ENCODE assay signal across 8 cellular contexts in genomic region chr16:15765880-15766279, GRCh38.
DNase-seq lines count a peak whose midpoint lies in the region; ATAC-seq and TF ChIP-seq lines count a peak whose summit lies in the region.

No MANE protein-coding gene starts in this region.

- no peak overlapping the region for H2AFZ ChIP-seq in Loucy (ENCODE audit: low read length)

- no peaks in the 10 kb centered on the region for H3K9me2 ChIP-seq in Loucy (replicated peaks; ENCODE audit: low read depth, low read length)

- DNase-seq in activated T-cell treated with anti-CD3 and anti-CD28 coated beads for 4 hours, result peak; percentile 3
- no peak for DNase-seq in activated T-cell treated with anti-CD3 and anti-CD28 coated beads, Interleukin-2, amount 50 U/mL, for 1 hour
- DNase-seq in SK-N-DZ (ENCODE audit: low spot score), result peak; percentile 74
- DNase-seq in dermis blood vessel endothelial cell, result peak; percentile 64
- DNase-seq in medulla oblongata (ENCODE audit: extremely low spot score), result peak; percentile 63
- DNase-seq in vagina (ENCODE audit: extremely low spot score in 2 of 2), result no peak

- H3K27ac ChIP-seq in vagina, result no peak overlapping the region

- H4K20me1 ChIP-seq in Loucy (ENCODE audit: insufficient read depth, low read length, poor library complexity, severe bottlenecking), result no peaks in the 10 kb centered on the region

- intact Hi-C loops in vagina (cut with DNase I), result no loop called here

- H3F3A ChIP-seq in Loucy (ENCODE audit: low read depth), result no peaks in the 10 kb centered on the region

- peak; percentile 76 for ATAC-seq in GM21737 (IDR thresholded peaks at IDR 0.05; ENCODE audit: unreplicated experiment)

- H3K4me1 ChIP-seq in Loucy (ENCODE audit: insufficient read depth, low read length, poor library complexity, severe bottlenecking) (peaks cover 4% of the 10 kb centered on the region), vagina (no peaks in the 10 kb centered on the region)

- no peaks in the 10 kb centered on the region for H3K79me2 ChIP-seq in Loucy (ENCODE audit: insufficient read depth, low read length)

- H3K36me3 ChIP-seq in Loucy (ENCODE audit: insufficient read depth, low read length), result no peaks in the 10 kb centered on the region
- H3K36me3 ChIP-seq in vagina, result no peaks in the 10 kb centered on the region

- H3K27me3 ChIP-seq in Loucy (ENCODE audit: insufficient read depth, low read length, poor library complexity, severe bottlenecking) (no peaks in the 10 kb centered on the region), vagina (no peaks in the 10 kb centered on the region)

- H3K9me3 ChIP-seq in Loucy (ENCODE audit: insufficient read depth, low read depth, low read length) (no peaks in the 10 kb centered on the region), vagina (no peaks in the 10 kb centered on the region)

- TF ChIP-seq CTCF in Loucy (conservative IDR thresholded peaks at IDR 0.05; ENCODE audit: low read length), result peak; percentile 65
- peak in 2 of 3 experiments; percentile 4 to 40 for TF ChIP-seq CTCF in vagina (IDR thresholded peaks at IDR 0.05)

- peak overlapping the region; percentile 24 for H3K4me2 ChIP-seq in Loucy (ENCODE audit: low read depth, low read length, poor library complexity, severe bottlenecking)

- no peak for TF ChIP-seq POLR2A in vagina (IDR thresholded peaks at IDR 0.05)

- no peak overlapping the region for H3K4me3 ChIP-seq in Loucy (ENCODE audit: low read length, poor library complexity, severe bottlenecking)
- no peak overlapping the region for H3K4me3 ChIP-seq in vagina

- H3K9ac ChIP-seq in Loucy (ENCODE audit: low read depth, low read length, poor library complexity, severe bottlenecking), result no peak overlapping the region

Comparison
In these comparisons a context has a peak if more than half of its experiments do, and no peak if none do; other contexts are left out.
1. DNase-seq: peak in activated T-cell treated with anti-CD3 and anti-CD28 coated beads for 4 hours (single experiment), SK-N-DZ (single experiment), dermis blood vessel endothelial cell (single experiment) and medulla oblongata (single experiment); none in activated T-cell treated with anti-CD3 and anti-CD28 coated beads, Interleukin-2, amount 50 U/mL, for 1 hour (single experiment) and vagina (0 of 2).